ENCODE assay signal across 8 cellular contexts in genomic region chr1:32753532-32754281, GRCh38. TPM values are rescaled to one million over a fixed set of nuclear protein-coding genes. Genes with fewer than 3 reads are reported as not detected.
DNase-seq lines count a peak whose midpoint lies in the region; ATAC-seq and TF ChIP-seq lines count a peak whose summit lies in the region.

No MANE protein-coding gene starts in this region.

- no peak overlapping the region for H3K27ac ChIP-seq in colonic mucosa
- H3K27ac ChIP-seq in left lung = peak overlapping the region; percentile 45 to 60

- intact Hi-C loops in activated CD4-positive, alpha-beta T cell treated with anti-CD3 and anti-CD28 coated beads, Interleukin-2, amount 10 ng/mL, durations not matched to agents 24 days and 14 days (cut with micrococcal nuclease) = no loop called here
- intact Hi-C loops in colonic mucosa (cut with DNase I) (no loop called here), left lung (cut with DNase I) (no loop called here)

- H3K4me3 ChIP-seq in colonic mucosa (peak overlapping the region; percentile 44), left lung (peak overlapping the region; percentile 48 to 55)

- no peaks in the 10 kb centered on the region for H3K36me3 Mint-ChIP-seq in activated CD4-positive, alpha-beta T cell treated with anti-CD3 and anti-CD28 coated beads, Interleukin-2, amount 10 ng/mL, durations not matched to agents 24 days and 14 days (ENCODE audit: low read depth)

- H3K9me3 ChIP-seq in colonic mucosa (no peaks in the 10 kb centered on the region), left lung (no peaks in the 10 kb centered on the region)

- peaks cover 18% of the 10 kb centered on the region for H3K4me1 ChIP-seq in colonic mucosa
- H3K4me1 ChIP-seq in left lung = peaks cover 9 to 27% of the 10 kb centered on the region in 2 donors

- H3K36me3 ChIP-seq in colonic mucosa (no peaks in the 10 kb centered on the region), left lung (no peaks in the 10 kb centered on the region)

- peak; percentile 54 for DNase-seq in CD1c-positive myeloid dendritic cell (ENCODE audit: extremely low spot score)
- peak; percentile 58 for DNase-seq in NCI-H2196 treated with DMSO at 0.1 percent for 48 hours (lab: John Stamatoyannopoulos, UW; ENCODE audit: unreplicated experiment)
- peak; percentile 92 for DNase-seq in activated CD4-positive, alpha-beta T cell treated with anti-CD3 and anti-CD28 coated beads, Interleukin-2, amount 10 ng/mL, durations not matched to agents 24 days and 14 days
- peak; percentile 77 for DNase-seq in colonic mucosa
- DNase-seq in left lung = peak; percentile 71 to 88
- DNase-seq in stimulated activated CD4-positive, alpha-beta T cell treated with anti-CD3 and anti-CD28 coated beads, Interleukin-2, amount 100 ng/mL, for 48 hours = peak; percentile 49 to 69

- H3K4me3 Mint-ChIP-seq in activated CD4-positive, alpha-beta T cell treated with anti-CD3 and anti-CD28 coated beads, Interleukin-2, amount 10 ng/mL, durations not matched to agents 24 days and 14 days = peak overlapping the region; percentile 66

- H3K27me3 Mint-ChIP-seq in activated CD4-positive, alpha-beta T cell treated with anti-CD3 and anti-CD28 coated beads, Interleukin-2, amount 10 ng/mL, durations not matched to agents 24 days and 14 days = peaks cover 44% of the 10 kb centered on the region

- H3K9ac ChIP-seq in colonic mucosa (ENCODE audit: low read depth in 2 of 2, low read length in 2 of 2) = peak overlapping the region; percentile 60 to 87

- H3K4me1 Mint-ChIP-seq in activated CD4-positive, alpha-beta T cell treated with anti-CD3 and anti-CD28 coated beads, Interleukin-2, amount 10 ng/mL, durations not matched to agents 24 days and 14 days = peaks cover 8% of the 10 kb centered on the region

- H3K27me3 ChIP-seq in colonic mucosa = no peaks in the 10 kb centered on the region
- peaks cover 0 to 24% of the 10 kb centered on the region in 2 donors for H3K27me3 ChIP-seq in left lung

- H3K27ac Mint-ChIP-seq in activated CD4-positive, alpha-beta T cell treated with anti-CD3 and anti-CD28 coated beads, Interleukin-2, amount 10 ng/mL, durations not matched to agents 24 days and 14 days = peak overlapping the region; percentile 51

- no peak for TF ChIP-seq CTCF in colonic mucosa (IDR thresholded peaks at IDR 0.05)
- TF ChIP-seq CTCF in left lung (IDR thresholded peaks at IDR 0.05) = no peak

- ATAC-seq in GM21528 (IDR thresholded peaks at IDR 0.05; ENCODE audit: low FRiP score, unreplicated experiment) (peak; percentile 79), left lung (peak; percentile 88), GM21619 (IDR thresholded peaks at IDR 0.05; ENCODE audit: unreplicated experiment) (no peak)

- H3K9me3 Mint-ChIP-seq in activated CD4-positive, alpha-beta T cell treated with anti-CD3 and anti-CD28 coated beads, Interleukin-2, amount 10 ng/mL, durations not matched to agents 24 days and 14 days = no peaks in the 10 kb centered on the region

RNA-seq across cellular contexts. Expression of gene SYNC, which starts 51.1 kb away (rescaled TPM):
- not detected in 2 replicates for total RNA-seq in activated CD4-positive, alpha-beta T cell treated with anti-CD3 and anti-CD28 coated beads, Interleukin-2, amount 10 ng/mL, durations not matched to agents 24 days and 14 days
- total RNA-seq in colonic mucosa (10 to 100 TPM in 1 of 2 donors, 1 to 10 TPM in 1; 6.6 to 10.6 TPM), left lung (10 to 100 TPM; 11.9 to 19.9 TPM)
